In genomic region chr14:105064721-105065143, GRCh38 we compare ENCODE assay signal across 9 cellular contexts. TPM values are rescaled to one million over a fixed set of nuclear protein-coding genes. Genes with fewer than 3 reads are reported as not detected.
A peak's percentile ranks its signal among the peaks of the same experiment; 100 is the strongest.
DNase-seq lines count a peak whose midpoint lies in the region; ATAC-seq and TF ChIP-seq lines count a peak whose summit lies in the region.
"Had no signal": no experiment of that assay in that cellular context is flagged by ENCODE, and none has a peak within 500 bp of the region (broad histone marks: within the 10 kb centered on the region; RNA-seq: fewer than 3 reads in every experiment).

No MANE protein-coding gene starts in this region.

- WGBS in stomach, 5 donors, result 12 to 41% (median 21%) methylated on average over 3 to 12 of the region's 12 CpGs

- intact Hi-C loops in activated B cell treated with CpG ODN at 0.5 μM for 24 hours (cut with micrococcal nuclease) (loop anchor here (1.0 to 5.0 kb wide), 5 partner anchors 20 to 427 kb away; partner anchors contain the start of genes CDCA4 and TEDC1), stomach (cut with DNase I; ENCODE audit: low total_unique reads) (no loop called here)

- CTCF ChIA-PET in activated B cell treated with CpG ODN at 0.5 μM for 24 hours (lab: Charles Lee), result interaction anchor here (0.9 to 1.8 kb wide), 5 partner anchors 17 to 425 kb away, joined by 3 to 17 read pairs (median 4); no protein-coding TSS in a partner anchor

- H3K4me1 ChIP-seq in stomach, result peaks cover 0 to 59% (median 26%) of the 10 kb centered on the region in 4 donors

- no peaks in the 10 kb centered on the region for H3K9me3 Mint-ChIP-seq in activated B cell treated with CpG ODN at 0.5 μM for 24 hours

- POLR2A ChIA-PET in activated B cell treated with CpG ODN at 0.5 μM for 24 hours (lab: Charles Lee), result interaction anchor here (0.6 to 4.4 kb wide), 14 partner anchors 11 to 388 kb away, joined by 3 to 38 read pairs (median 9); partner anchors contain the start of genes BRF1, CDCA4, CLBA1 and PLD4

- no peak for TF ChIP-seq POLR2A in stomach (IDR thresholded peaks at IDR 0.05)

- peaks cover 0 to 28% (median 0%) of the 10 kb centered on the region in 3 donors for H3K27me3 ChIP-seq in stomach

- H3K9me3 ChIP-seq in stomach, result no peaks in the 10 kb centered on the region

- H3K4me3 Mint-ChIP-seq in activated B cell treated with CpG ODN at 0.5 μM for 24 hours, result peak overlapping the region; percentile 90

- peak overlapping the region; percentile 89 for H3K27ac Mint-ChIP-seq in activated B cell treated with CpG ODN at 0.5 μM for 24 hours

- no peak for TF ChIP-seq CTCF in activated B cell treated with CpG ODN at 0.5 μM for 24 hours (IDR thresholded peaks at IDR 0.05)
- no peak for TF ChIP-seq CTCF in stomach (IDR thresholded peaks at IDR 0.05)

- H3K4me3 ChIP-seq in stomach, result peak overlapping the region; percentile 8 to 42 (median 36)
- H3K4me3 ChIP-seq: lung had no signal

- peak overlapping the region; percentile 60 to 84 (median 75) for H3K27ac ChIP-seq in stomach

- TF ChIP-seq EP300 in stomach (IDR thresholded peaks at IDR 0.05), result no peak

- H3K36me3 Mint-ChIP-seq in activated B cell treated with CpG ODN at 0.5 μM for 24 hours (ENCODE audit: low read depth), result peaks cover 12% of the 10 kb centered on the region

- no peak for ATAC-seq in activated B cell treated with CpG ODN at 0.5 μM for 24 hours (ENCODE audit: low read depth)

- H3K36me3 ChIP-seq in stomach, result no peaks in the 10 kb centered on the region

- peaks cover 88% of the 10 kb centered on the region for H3K4me1 Mint-ChIP-seq in activated B cell treated with CpG ODN at 0.5 μM for 24 hours

- DNase-seq in SKM-1 (lab: John Stamatoyannopoulos, UW; ENCODE audit: unreplicated experiment) (peak; percentile 41), SKM-1 treated with dmso at 0.1 percent for 144 hours (lab: John Stamatoyannopoulos, UW; ENCODE audit: unreplicated experiment) (no peak), activated B cell treated with CpG ODN at 0.5 μM for 24 hours (no peak), hepatic stellate cell (ENCODE audit: low spot score) (peak; percentile 65), stomach (no peak), SW 1271 (lab: John Stamatoyannopoulos, UW) (no peak), SK-N-DZ (ENCODE audit: low spot score) (no peak), DMS114 treated with DMSO at 0.1 percent for 48 hours (lab: John Stamatoyannopoulos, UW; ENCODE audit: unreplicated experiment) (no peak)

- no peaks in the 10 kb centered on the region for H3K27me3 Mint-ChIP-seq in activated B cell treated with CpG ODN at 0.5 μM for 24 hours

RNA-seq across cellular contexts. Expression of gene GPR132, which starts 0.5 kb away (rescaled TPM):
- total RNA-seq in activated B cell treated with CpG ODN at 0.5 μM for 24 hours (43.4 and 48.5 TPM in 2 replicates), stomach (10 to 100 TPM in 1 of 5 donors, 1 to 10 TPM in 3, under 1 TPM in 1; under 0.01 to 11.1 (median 1.7) TPM)
- under 1 TPM; 0.38 to 0.81 (median 0.76) TPM for polyA plus RNA-seq in stomach
- not detected in 2 replicates for polyA plus RNA-seq in SK-N-DZ (2014; cell fraction: cytosol; rRNA removed)
- not detected in 2 replicates for polyA plus RNA-seq in SK-N-DZ (2014; cell fraction: nucleus; rRNA removed)

RNA-seq across cellular contexts. Expression of gene CDCA4, which starts 43.8 kb away (rescaled TPM):
- total RNA-seq in activated B cell treated with CpG ODN at 0.5 μM for 24 hours (11.7 and 13.6 TPM in 2 replicates), stomach (10 to 100 TPM in 2 of 5 donors, 1 to 10 TPM in 3; 2.9 to 12.3 (median 4.5) TPM)
- polyA plus RNA-seq in stomach, result 1 to 10 TPM; 4.7 to 9.4 (median 8.0) TPM
- 41.8 and 41.9 TPM in 2 replicates for polyA plus RNA-seq in SK-N-DZ (2014; cell fraction: cytosol; rRNA removed)
- polyA plus RNA-seq in SK-N-DZ (2014; cell fraction: nucleus; rRNA removed), result 26.1 and 27.9 TPM in 2 replicates

Comparison
In these comparisons a context has a peak if more than half of its experiments do, and no peak if none do; other contexts are left out.
1. DNase-seq: peak in SKM-1 (single experiment) and hepatic stellate cell (single experiment); none in SKM-1 treated with dmso at 0.1 percent for 144 hours (single experiment), activated B cell treated with CpG ODN at 0.5 μM for 24 hours (single experiment), stomach (single experiment), SW 1271 (0 of 2), SK-N-DZ (single experiment) and DMS114 treated with DMSO at 0.1 percent for 48 hours (single experiment).